ENCODE assay signal across 1 cellular context in genomic region chr1:116570358-116571214, GRCh38.
TF ChIP-seq lines count a peak whose summit lies in the region.

Gene CD58 (minus strand): TSS chr1:116571026. CDS start chr1:116570972, 54 bp downstream.

TF ChIP-seq in GM12878, 131 proteins besides CTCF, POLR2A, EP300 and RAD21 (continued from another document and continues in another):
- no peak for TF ChIP-seq CEBPZ (IDR thresholded peaks at IDR 0.05; ENCODE audit: low read depth, low read length)
- no peak for TF ChIP-seq ZBTB33 (IDR thresholded peaks at IDR 0.05)
- peak; percentile 52; the same call in 1 of the 2 replicates for TF ChIP-seq NKRF (conservative IDR thresholded peaks at IDR 0.05)
- TF ChIP-seq ESRRA (IDR thresholded peaks at IDR 0.05; ENCODE audit: low read length) = no peak
- no peak for TF ChIP-seq FOXM1 (IDR thresholded peaks at IDR 0.05; ENCODE audit: low read depth, low read length)
- TF ChIP-seq HCFC1 (IDR thresholded peaks at IDR 0.05; ENCODE audit: low read length) = peak; percentile 15; the same call in 1 of the 2 replicates
- no peak for TF ChIP-seq CBFB (IDR thresholded peaks at IDR 0.05; ENCODE audit: low read depth)
- no peak for TF ChIP-seq REST (IDR thresholded peaks at IDR 0.05; ENCODE audit: low read depth, low read length)
- TF ChIP-seq SKIL (IDR thresholded peaks at IDR 0.05; ENCODE audit: low read depth, poor library complexity, severe bottlenecking) = no peak
- TF ChIP-seq NFYA (IDR thresholded peaks at IDR 0.05; ENCODE audit: borderline replicate concordance, low read depth, low read length) = no peak
- peak; percentile 38 for TF ChIP-seq MEF2B (IDR thresholded peaks at IDR 0.05; ENCODE audit: partially characterized antibody, poor library complexity, severe bottlenecking)
- TF ChIP-seq BCLAF1 (IDR thresholded peaks at IDR 0.05) = no peak
- TF ChIP-seq SREBF2 (IDR thresholded peaks at IDR 0.05; ENCODE audit: low read length) = no peak
- TF ChIP-seq MXI1 (IDR thresholded peaks at IDR 0.05; ENCODE audit: low read depth, low read length) = peak; percentile 13
- TF ChIP-seq ZBTB11 (CRISPR knock-in tag; IDR thresholded peaks at IDR 0.05) = no peak
- TF ChIP-seq SPI1 (IDR thresholded peaks at IDR 0.05; ENCODE audit: borderline replicate concordance, insufficient read depth, low read depth, low read length) = peak; percentile 42
- no peak for TF ChIP-seq MYC (IDR thresholded peaks at IDR 0.05; ENCODE audit: insufficient read depth, insufficient read length, insufficient replicate concordance, low read length, severe bottlenecking)
- TF ChIP-seq TCF3 (IDR thresholded peaks at IDR 0.05; ENCODE audit: borderline replicate concordance, insufficient read depth, low read depth, low read length) = peak; percentile 67; the same call in 1 of the 2 replicates
- TF ChIP-seq PBX3 (IDR thresholded peaks at IDR 0.05; ENCODE audit: insufficient replicate concordance, low read depth, low read length) = no peak
- no peak for TF ChIP-seq ZBTB40 (IDR thresholded peaks at IDR 0.05; ENCODE audit: borderline replicate concordance)
- TF ChIP-seq RFX5 (IDR thresholded peaks at IDR 0.05; ENCODE audit: low read depth, low read length) = no peak
- TF ChIP-seq JUNB (IDR thresholded peaks at IDR 0.05) = no peak
- no peak; the same call in 1 of the 2 replicates for TF ChIP-seq TARDBP (IDR thresholded peaks at IDR 0.05; ENCODE audit: borderline replicate concordance)
- no peak for TF ChIP-seq ZNF217 (IDR thresholded peaks at IDR 0.05)
- TF ChIP-seq PML (IDR thresholded peaks at IDR 0.05; ENCODE audit: low read length) = peak; percentile 7; the same call in 1 of the 2 replicates
